In the genomic region with DNA sequence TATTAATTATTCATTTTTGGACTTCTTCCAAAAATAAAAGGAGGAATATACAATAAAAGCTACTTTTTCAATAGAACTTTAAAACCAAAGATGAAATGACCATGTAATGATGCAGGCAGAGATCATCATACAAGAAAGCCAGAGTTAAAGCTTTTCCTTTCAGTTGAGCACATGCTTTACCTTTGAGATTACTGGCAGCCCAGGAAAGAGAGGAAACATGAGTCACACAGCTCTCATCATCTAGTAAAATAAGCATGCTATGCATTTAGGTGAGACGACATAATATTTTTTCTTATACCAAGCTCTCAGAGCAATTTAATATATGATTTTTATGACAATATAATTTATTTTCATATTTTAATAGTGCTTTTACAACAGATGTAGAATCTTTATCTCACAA, we compare ENCODE assay signal across 20 cellular contexts. TPM values are rescaled to one million over a fixed set of nuclear protein-coding genes. Genes with fewer than 3 reads are reported as not detected.
A peak's percentile ranks its signal among the peaks of the same experiment; 100 is the strongest.
DNase-seq lines count a peak whose midpoint lies in the region; ATAC-seq, FAIRE-seq and TF ChIP-seq lines count a peak whose summit lies in the region.
"Had no signal": no experiment of that assay in that cellular context is flagged by ENCODE, and none has a peak within 500 bp of the region (broad histone marks: within the 10 kb centered on the region; RNA-seq: fewer than 3 reads in every experiment).

No MANE protein-coding gene starts in this region.

- BruUV-seq in IMR-90 (replicated peaks; lab: Mats Ljungman, UMichigan) (no TSS peak), endothelial cell of umbilical vein (replicated peaks; lab: Mats Ljungman, UMichigan) (no TSS peak)

- no CpG with 5 or more reads among the region's 1 CpG for WGBS in IMR-90 (ENCODE audit: extremely low coverage in 2 of 2, insufficient read length in 1 of 2), 2 experiments
- WGBS in pancreas, 2 donors = 46 to 57% methylated on average over 1 of the region's 1 CpG

- H3K9ac ChIP-seq in IMR-90 (ENCODE audit: low read depth, low read length) = no peak overlapping the region
- no peak overlapping the region for H3K9ac ChIP-seq in endothelial cell of umbilical vein (replicated peaks; ENCODE audit: extremely low read depth, insufficient read depth, low read length)
- H3K9ac ChIP-seq: KMS-11 had no signal

- no peak for TF ChIP-seq CTCF in IMR-90 (conservative IDR thresholded peaks at IDR 0.05; ENCODE audit: low read depth, low read length)
- TF ChIP-seq CTCF in endothelial cell of umbilical vein (IDR thresholded peaks at IDR 0.05; ENCODE audit: extremely low read depth in 1 of 2, insufficient read depth in 1 of 2, low read depth in 1 of 2, low read length in 2 of 2) = no peak
- no peak for TF ChIP-seq CTCF in pancreas (IDR thresholded peaks at IDR 0.05)

- H3K4me2 ChIP-seq in IMR-90 (ENCODE audit: low read depth, low read length) = no peak overlapping the region
- no peak overlapping the region for H3K4me2 ChIP-seq in endothelial cell of umbilical vein (ENCODE audit: insufficient read depth, low read length)
- H3K4me2 ChIP-seq: KMS-11 had no signal

- H3K9me1 ChIP-seq in IMR-90 (ENCODE audit: insufficient read depth, low read length) (no peaks in the 10 kb centered on the region), endothelial cell of umbilical vein (replicated peaks; ENCODE audit: control insufficient read depth, extremely low read depth, insufficient read depth, low read length) (no peaks in the 10 kb centered on the region)

- no peak overlapping the region for H3K4ac ChIP-seq in IMR-90 (ENCODE audit: low read depth, low read length)

- no peak for FAIRE-seq in endothelial cell of umbilical vein (lab: Jason Lieb, UNC)
- FAIRE-seq in pancreas (lab: Jason Lieb, UNC) = no peak
- FAIRE-seq: RCC 7860 had no signal

- H4K5ac ChIP-seq in IMR-90 (ENCODE audit: low read depth, low read length) = no peak overlapping the region

- H3K27ac ChIP-seq in IMR-90 (ENCODE audit: insufficient read depth, low read length) (no peak overlapping the region), endothelial cell of umbilical vein (ENCODE audit: insufficient read depth, low read depth, low read length) (no peak overlapping the region), pancreas (no peak overlapping the region)
- H3K27ac ChIP-seq: KMS-11, psoas muscle had no signal

- DNase-seq in DMS53 (lab: John Stamatoyannopoulos, UW) (peak; percentile 81), IMR-90 (peak; percentile 13), NCI-H748 (lab: John Stamatoyannopoulos, UW; ENCODE audit: unreplicated experiment) (peak; percentile 6), endothelial cell of umbilical vein (ENCODE audit: low read depth, low spot score) (no peak), pancreas (no peak)
- no peak for DNase-seq in stimulated activated CD4-positive, alpha-beta T cell treated with anti-CD3 and anti-CD28 coated beads, Interleukin-12 subunit alpha, Interleukin-12 subunit beta, amount 100 ng/mL, for 4 hours
- no peak for DNase-seq in activated CD8-positive, alpha-beta memory T cell treated with anti-CD3 and anti-CD28 coated beads, Interleukin-2, amount 10 ng/mL, durations not matched to agents 7 days and 5 days
- DNase-seq: activated CD4-positive, alpha-beta T cell treated with anti-CD3 and anti-CD28 coated beads, Interleukin-2, amount 10 ng/mL, durations not matched to agents 24 days and 14 days; activated naive CD4-positive, alpha-beta T cell; anterior cingulate cortex; NCI-H1930; NCI-H82; psoas muscle; stimulated activated CD8-positive, alpha-beta memory T cell treated with anti-CD3 and anti-CD28 coated beads, Interleukin-4, amount 100 ng/mL, for 48 hours had no signal

- H3K23ac ChIP-seq in IMR-90 (ENCODE audit: low read depth, low read length) = no peak overlapping the region

- H2AK9ac ChIP-seq in IMR-90 (replicated peaks; ENCODE audit: low read depth, low read length, poor library complexity) = no peak overlapping the region

- H4K20me1 ChIP-seq in IMR-90 (ENCODE audit: insufficient read depth, low read length) (no peaks in the 10 kb centered on the region), endothelial cell of umbilical vein (replicated peaks; ENCODE audit: control insufficient read depth, extremely low read depth, insufficient read depth, low read length) (no peaks in the 10 kb centered on the region)

- H3K4me3 ChIP-seq in IMR-90 (ENCODE audit: insufficient read depth, low read depth, low read length) (no peak overlapping the region), endothelial cell of umbilical vein (replicated peaks in 1 of 3; ENCODE audit: insufficient read depth in 1 of 3, low read depth in 1 of 3, low read length in 3 of 3) (no peak overlapping the region), pancreas (no peak overlapping the region)
- H3K4me3 ChIP-seq: psoas muscle had no signal

- no peak overlapping the region for H2AK5ac ChIP-seq in IMR-90 (ENCODE audit: low read depth, low read length)

- no peaks in the 10 kb centered on the region for H3K9me3 Mint-ChIP-seq in activated T-helper 17 cell treated with anti-CD3 and anti-CD28 coated beads, Interleukin-2, amount 50 U/mL, for 72 hours
- H3K9me3 Mint-ChIP-seq in activated CD8-positive, alpha-beta memory T cell treated with anti-CD3 and anti-CD28 coated beads, Interleukin-2, amount 10 ng/mL, durations not matched to agents 7 days and 5 days (ENCODE audit: low read depth) = no peaks in the 10 kb centered on the region
- H3K9me3 Mint-ChIP-seq: activated CD4-positive, alpha-beta T cell treated with anti-CD3 and anti-CD28 coated beads, Interleukin-2, amount 10 ng/mL, durations not matched to agents 24 days and 14 days; neural crest cell had no signal

- H3K18ac ChIP-seq in IMR-90 (ENCODE audit: low read depth, low read length) = no peak overlapping the region

- no peak overlapping the region for H3K27ac Mint-ChIP-seq in activated T-helper 17 cell treated with anti-CD3 and anti-CD28 coated beads, Interleukin-2, amount 50 U/mL, for 72 hours
- no peak overlapping the region for H3K27ac Mint-ChIP-seq in activated CD8-positive, alpha-beta memory T cell treated with anti-CD3 and anti-CD28 coated beads, Interleukin-2, amount 10 ng/mL, durations not matched to agents 7 days and 5 days
- H3K27ac Mint-ChIP-seq: activated CD4-positive, alpha-beta T cell treated with anti-CD3 and anti-CD28 coated beads, Interleukin-2, amount 10 ng/mL, durations not matched to agents 24 days and 14 days had no signal

- CTCF ChIA-PET in IMR-90 (lab: Yijun Ruan, JAX) = no interaction called here
- CTCF ChIA-PET in endothelial cell of umbilical vein (lab: Charles Lee) = interaction anchor here (0.9 to 1.4 kb wide), 3 partner anchors 9 to 80 kb away, joined by 3 to 6 read pairs (median 3); no protein-coding TSS in a partner anchor
- CTCF ChIA-PET in activated CD8-positive, alpha-beta memory T cell treated with anti-CD3 and anti-CD28 coated beads, Interleukin-2, amount 10 ng/mL, durations not matched to agents 7 days and 5 days (lab: Charles Lee) = interaction anchor here (1.5 kb wide), 1 partner anchor 77 kb away, joined by 5 read pairs; no protein-coding TSS in a partner anchor

- no peaks in the 10 kb centered on the region for H3K79me2 ChIP-seq in endothelial cell of umbilical vein (ENCODE audit: control insufficient read depth, insufficient read depth, low read length)

- H2BK15ac ChIP-seq in IMR-90 (ENCODE audit: low read depth, low read length) = no peak overlapping the region

- H2BK120ac ChIP-seq in IMR-90 (ENCODE audit: low read depth, low read length) = no peak overlapping the region

- TF ChIP-seq POLR2A in IMR-90 (IDR thresholded peaks at IDR 0.05; ENCODE audit: low read depth, low read length) = no peak
- no peak for TF ChIP-seq POLR2A in endothelial cell of umbilical vein (IDR thresholded peaks at IDR 0.05; ENCODE audit: low read depth, low read length)

- H3K27me3 Mint-ChIP-seq in activated T-helper 17 cell treated with anti-CD3 and anti-CD28 coated beads, Interleukin-2, amount 50 U/mL, for 72 hours = peaks cover 44% of the 10 kb centered on the region
- H3K27me3 Mint-ChIP-seq in activated CD8-positive, alpha-beta memory T cell treated with anti-CD3 and anti-CD28 coated beads, Interleukin-2, amount 10 ng/mL, durations not matched to agents 7 days and 5 days = peaks cover 33% of the 10 kb centered on the region

- no peaks in the 10 kb centered on the region for H3K36me3 Mint-ChIP-seq in activated T-helper 17 cell treated with anti-CD3 and anti-CD28 coated beads, Interleukin-2, amount 50 U/mL, for 72 hours (ENCODE audit: low read depth)
- H3K36me3 Mint-ChIP-seq in activated CD8-positive, alpha-beta memory T cell treated with anti-CD3 and anti-CD28 coated beads, Interleukin-2, amount 10 ng/mL, durations not matched to agents 7 days and 5 days = no peaks in the 10 kb centered on the region

- H3K4me1 ChIP-seq in IMR-90 (ENCODE audit: control insufficient read depth, insufficient read depth, low read length) = no peaks in the 10 kb centered on the region
- H3K4me1 ChIP-seq in endothelial cell of umbilical vein (ENCODE audit: control insufficient read depth, extremely low read depth, insufficient read depth, low read length) = no peaks in the 10 kb centered on the region
- no peaks in the 10 kb centered on the region for H3K4me1 ChIP-seq in pancreas
- H3K4me1 ChIP-seq: psoas muscle had no signal

- H3K79me1 ChIP-seq in IMR-90 (ENCODE audit: low read depth in 1 of 2, low read length in 2 of 2) = no peaks in the 10 kb centered on the region

- H3K4me3 Mint-ChIP-seq in activated T-helper 17 cell treated with anti-CD3 and anti-CD28 coated beads, Interleukin-2, amount 50 U/mL, for 72 hours = no peak overlapping the region
- H3K4me3 Mint-ChIP-seq in activated CD8-positive, alpha-beta memory T cell treated with anti-CD3 and anti-CD28 coated beads, Interleukin-2, amount 10 ng/mL, durations not matched to agents 7 days and 5 days = no peak overlapping the region
- H3K4me3 Mint-ChIP-seq: activated CD4-positive, alpha-beta T cell treated with anti-CD3 and anti-CD28 coated beads, Interleukin-2, amount 10 ng/mL, durations not matched to agents 24 days and 14 days; neural crest cell had no signal

- TF ChIP-seq RAD21 in IMR-90 (IDR thresholded peaks at IDR 0.05; ENCODE audit: low read length) = no peak

- POLR2A ChIA-PET in IMR-90 (lab: Charles Lee; ENCODE audit: unreplicated experiment) = no interaction called here
- POLR2A ChIA-PET in endothelial cell of umbilical vein (lab: Charles Lee) = no interaction called here

- H3K36me3 ChIP-seq in IMR-90 (ENCODE audit: control insufficient read depth, insufficient read depth, low read length) = no peaks in the 10 kb centered on the region
- no peaks in the 10 kb centered on the region for H3K36me3 ChIP-seq in endothelial cell of umbilical vein (ENCODE audit: control insufficient read depth in 2 of 2, extremely low read depth in 1 of 2, insufficient read depth in 2 of 2, low read length in 2 of 2)
- H3K36me3 ChIP-seq in pancreas = no peaks in the 10 kb centered on the region

- H2AFZ ChIP-seq in IMR-90 (replicated peaks; ENCODE audit: low read length, poor library complexity) (no peak overlapping the region), endothelial cell of umbilical vein (ENCODE audit: low read depth, low read length) (no peak overlapping the region)

- no peaks in the 10 kb centered on the region for H3K4me1 Mint-ChIP-seq in activated T-helper 17 cell treated with anti-CD3 and anti-CD28 coated beads, Interleukin-2, amount 50 U/mL, for 72 hours
- no peaks in the 10 kb centered on the region for H3K4me1 Mint-ChIP-seq in activated CD8-positive, alpha-beta memory T cell treated with anti-CD3 and anti-CD28 coated beads, Interleukin-2, amount 10 ng/mL, durations not matched to agents 7 days and 5 days
- H3K4me1 Mint-ChIP-seq: activated CD4-positive, alpha-beta T cell treated with anti-CD3 and anti-CD28 coated beads, Interleukin-2, amount 10 ng/mL, durations not matched to agents 24 days and 14 days; neural crest cell had no signal

- H3K56ac ChIP-seq in IMR-90 (ENCODE audit: extremely low read depth, insufficient read depth, low read length) = no peak overlapping the region

- intact Hi-C loops in IMR-90 (cut with micrococcal nuclease) (no loop called here), endothelial cell of umbilical vein (cut with micrococcal nuclease) (no loop called here), pancreas (cut with DNase I) (no loop called here)

- H2BK5ac ChIP-seq in IMR-90 (ENCODE audit: low read depth, low read length, poor library complexity, severe bottlenecking) = no peak overlapping the region

- dilution Hi-C loops in IMR-90 (cut with HindIII; ENCODE audit: low sequenced_read_pairs, unreplicated experiment) (no loop called here), endothelial cell of umbilical vein (cut with MboI; ENCODE audit: extremely low pct_ligation_motif_present, low sequenced_read_pairs) (no loop called here)

- H4K91ac ChIP-seq in IMR-90 (ENCODE audit: insufficient read depth, low read depth, low read length) = no peak overlapping the region

- no peaks in the 10 kb centered on the region for H3K9me3 ChIP-seq in IMR-90 (ENCODE audit: control insufficient read depth, insufficient read depth, low read length)
- no peaks in the 10 kb centered on the region for H3K9me3 ChIP-seq in endothelial cell of umbilical vein (replicated peaks; ENCODE audit: control insufficient read depth, insufficient read depth, low read length)
- no peaks in the 10 kb centered on the region for H3K9me3 ChIP-seq in pancreas
- H3K9me3 ChIP-seq: psoas muscle had no signal

- no peak overlapping the region for H2BK20ac ChIP-seq in IMR-90 (ENCODE audit: low read depth, low read length)

- ATAC-seq in IMR-90 (ENCODE audit: low read depth) (no peak), pancreas (no peak)
- no peak for ATAC-seq in activated T-helper 17 cell treated with anti-CD3 and anti-CD28 coated beads, Interleukin-2, amount 50 U/mL, for 72 hours (replicated peaks)
- ATAC-seq in activated CD8-positive, alpha-beta memory T cell treated with anti-CD3 and anti-CD28 coated beads, Interleukin-2, amount 10 ng/mL, durations not matched to agents 7 days and 5 days = no peak
- ATAC-seq: left lobe of liver, psoas muscle had no signal

- in situ Hi-C loops in IMR-90 (cut with MboI; ENCODE audit: low sequenced_read_pairs) = no loop called here

- H4K8ac ChIP-seq in IMR-90 (ENCODE audit: low read depth in 2 of 2, low read length in 2 of 2) = no peak overlapping the region

- H3K27me3 ChIP-seq in IMR-90 (ENCODE audit: control insufficient read depth, insufficient read depth, low read length) (peaks cover 2% of the 10 kb centered on the region), endothelial cell of umbilical vein (ENCODE audit: control insufficient read depth in 2 of 2, insufficient read depth in 2 of 2, low read length in 2 of 2) (no peaks in the 10 kb centered on the region), pancreas (peaks cover 0 to 21% (median 4%) of the 10 kb centered on the region in 4 donors)

- H3K14ac ChIP-seq in IMR-90 (replicated peaks; ENCODE audit: low read depth, low read length) = no peak overlapping the region

RNA-seq across cellular contexts. Expression of gene KCNA1, which starts 24.9 kb away (rescaled TPM):
- total RNA-seq in IMR-90 (2012; rRNA removed) = not detected in 2 replicates
- not detected in 2 replicates for polyA plus RNA-seq in IMR-90 (2012; rRNA removed)
- not detected in 2 replicates for polyA plus RNA-seq in IMR-90 (2012; cell fraction: cytosol; rRNA removed)
- not detected in 2 replicates for polyA plus RNA-seq in IMR-90 (2012; cell fraction: nucleus; rRNA removed; ENCODE audit: low replicate concordance)
- not detected in 2 replicates for total RNA-seq in endothelial cell of umbilical vein
- polyA plus RNA-seq in endothelial cell of umbilical vein = not detected in 2 replicates
- not detected in 2 replicates for polyA plus RNA-seq in endothelial cell of umbilical vein (2011; cell fraction: cytosol; rRNA removed)
- not detected in 2 replicates for polyA plus RNA-seq in endothelial cell of umbilical vein (2011; cell fraction: nucleus; rRNA removed)
- not detected in 2 replicates for polyA plus RNA-seq in endothelial cell of umbilical vein (2012)
- polyA minus RNA-seq in endothelial cell of umbilical vein = not detected in 2 replicates
- not detected for polyA minus RNA-seq in endothelial cell of umbilical vein (2011; cell fraction: cytosol; rRNA and poly(A)+ RNA removed)
- polyA minus RNA-seq in endothelial cell of umbilical vein (2011; cell fraction: nucleus; rRNA and poly(A)+ RNA removed) = not detected in 2 replicates
- not detected for total RNA-seq in pancreas
- under 1 TPM in 1 of 2 donors, not detected in 1; 0.19 TPM for polyA plus RNA-seq in pancreas
- not detected for total RNA-seq in activated T-helper 17 cell treated with anti-CD3 and anti-CD28 coated beads, Interleukin-2, amount 50 U/mL, for 72 hours
- not detected for total RNA-seq in activated CD8-positive, alpha-beta memory T cell treated with anti-CD3 and anti-CD28 coated beads, Interleukin-2, amount 10 ng/mL, durations not matched to agents 7 days and 5 days
- total RNA-seq: activated CD4-positive, alpha-beta T cell treated with anti-CD3 and anti-CD28 coated beads, Interleukin-2, amount 10 ng/mL, durations not matched to agents 24 days and 14 days; G401; left lobe of liver had no signal

Comparison
In these comparisons a context has a peak if more than half of its experiments do, and no peak if none do; other contexts are left out.
1. DNase-seq: peak in DMS53 (single experiment), IMR-90 (single experiment) and NCI-H748 (single experiment); none in endothelial cell of umbilical vein (single experiment), pancreas (0 of 6), stimulated activated CD4-positive, alpha-beta T cell treated with anti-CD3 and anti-CD28 coated beads, Interleukin-12 subunit alpha, Interleukin-12 subunit beta, amount 100 ng/mL, for 4 hours (single experiment) and activated CD8-positive, alpha-beta memory T cell treated with anti-CD3 and anti-CD28 coated beads, Interleukin-2, amount 10 ng/mL, durations not matched to agents 7 days and 5 days (single experiment).